ENCODE assay signal across 1 cellular context in the genomic region with DNA sequence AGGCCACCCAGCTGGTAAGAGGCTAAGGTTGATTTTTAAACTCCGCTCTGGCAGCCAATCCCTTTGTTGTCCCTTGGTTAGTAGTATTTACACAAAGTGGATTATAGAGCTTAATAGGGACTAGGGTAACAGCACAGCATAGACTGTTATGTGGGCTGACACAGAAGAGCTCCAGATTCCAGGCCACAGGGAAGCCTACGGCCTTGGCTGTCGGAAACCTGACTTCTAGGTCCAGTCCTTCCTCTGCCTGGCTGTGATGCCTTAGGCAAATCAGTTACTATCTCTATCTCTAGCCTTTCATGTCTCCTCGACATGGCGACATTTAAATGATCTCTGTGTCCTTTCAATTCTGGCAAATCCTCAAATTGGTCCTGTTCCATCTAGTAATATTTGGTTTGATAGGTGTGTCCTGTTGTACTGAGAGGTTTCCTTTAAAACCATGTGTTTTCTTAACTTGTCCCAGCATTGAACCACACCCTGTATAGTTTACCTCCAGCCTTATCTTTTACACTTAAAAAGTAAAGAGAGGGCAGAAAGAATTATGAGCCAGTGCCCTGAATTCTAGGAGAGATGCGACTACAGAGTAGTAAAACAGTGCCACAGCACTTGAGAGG.
TF ChIP-seq lines count a peak whose summit lies in the region.

No MANE protein-coding gene starts in this region.

TF ChIP-seq in H1, 55 proteins besides CTCF, POLR2A, EP300 and RAD21:
- TF ChIP-seq POLR2AphosphoS5 (IDR thresholded peaks at IDR 0.05; ENCODE audit: low read depth, low read length) (no peak), EGR1 (IDR thresholded peaks at IDR 0.05; ENCODE audit: borderline replicate concordance, low read depth, low read length) (no peak), CREB1 (IDR thresholded peaks at IDR 0.05) (no peak), ASH2L (IDR thresholded peaks at IDR 0.05; ENCODE audit: low read length) (no peak), SP1 (IDR thresholded peaks at IDR 0.05; ENCODE audit: low read depth, low read length) (no peak), NANOG (IDR thresholded peaks at IDR 0.05; ENCODE audit: insufficient read depth, low read depth, low read length, poor library complexity, severe bottlenecking) (no peak), SIN3A (conservative IDR thresholded peaks at IDR 0.05 in 1 of 2, IDR thresholded peaks at IDR 0.05 in 1 of 2; ENCODE audit: low read depth in 1 of 2, low read length in 2 of 2) (no peak), GTF2F1 (IDR thresholded peaks at IDR 0.05; ENCODE audit: borderline replicate concordance, low read depth, low read length) (no peak), EZH2 (IDR thresholded peaks at IDR 0.05; ENCODE audit: low read depth, low read length, severe bottlenecking) (no peak), TBP (IDR thresholded peaks at IDR 0.05; ENCODE audit: low read depth, low read length) (no peak), TCF12 (IDR thresholded peaks at IDR 0.05; ENCODE audit: low read depth, low read length) (no peak), CEBPB (IDR thresholded peaks at IDR 0.05; ENCODE audit: low read depth, low read length) (no peak), PHF8 (conservative IDR thresholded peaks at IDR 0.05; ENCODE audit: low read depth, low read length) (no peak), KDM4A (IDR thresholded peaks at IDR 0.05; ENCODE audit: low read depth, low read length, severe bottlenecking) (no peak), RXRA (IDR thresholded peaks at IDR 0.05; ENCODE audit: insufficient read depth, low read depth, low read length) (no peak), ZNF274 (IDR thresholded peaks at IDR 0.05; ENCODE audit: borderline replicate concordance, extremely low read depth, low read length) (no peak), POU5F1 (IDR thresholded peaks at IDR 0.05; ENCODE audit: low read depth, low read length) (no peak), SRF (IDR thresholded peaks at IDR 0.05; ENCODE audit: low read depth, low read length) (no peak)
